ENCODE assay signal across 22 cellular contexts in genomic region chr1:33250724-33251123, GRCh38.
"Had no signal": no experiment of that assay in that cellular context is flagged by ENCODE, and none has a peak within 500 bp of the region (broad histone marks: within the 10 kb centered on the region; RNA-seq: fewer than 3 reads in every experiment).

No MANE protein-coding gene starts in this region.

- DNase-seq: Kasumi-1, MM.1S, NCI-H1092 treated with DMSO at 0.1 percent for 48 hours, NCI-H1436, NCI-H187, NCI-H2029, NCI-H2081 treated with DMSO at 0.1 percent for 48 hours, NCI-H2171, NCI-H226, NCI-H446, NCI-H510A, NCI-H524 treated with DMSO at 0.1 percent for 48 hours, NCI-H69, NCI-H774, Right ventricle myocardium superior, RPMI8226, SK-N-SH, SW 1271 had no signal

- FAIRE-seq: HTR-8/SVneo, RCC 7860 had no signal

- H3K4me2 ChIP-seq: KMS-11, SK-N-SH had no signal

- H3K9ac ChIP-seq: KMS-11, SK-N-SH had no signal

- H3K9me3 ChIP-seq: SK-N-SH had no signal

- H3K27ac ChIP-seq: HL-60, KMS-11 had no signal
